1 cellular context compared by ENCODE assay signal in genomic region chr2:38375711-38376345, GRCh38.
TF ChIP-seq lines count a peak whose summit lies in the region.

No MANE protein-coding gene starts in this region.

TF ChIP-seq in K562, 482 proteins besides CTCF, POLR2A, EP300 and RAD21 (continued from another document):
- 0 out of 2 replicates have a peak, but pooled peaks have one; percentile 55 for TF ChIP-seq ZBTB40 (IDR thresholded peaks at IDR 0.05)
- no peak for TF ChIP-seq ZBTB40 (CRISPR knock-in tag; IDR thresholded peaks at IDR 0.05)
- TF ChIP-seq DPF2 (IDR thresholded peaks at IDR 0.05) = 0 out of 2 replicates have a peak, but pooled peaks have one; percentile 12
- TF ChIP-seq NRF1 (conservative IDR thresholded peaks at IDR 0.05 in 1 of 2, IDR thresholded peaks at IDR 0.05 in 1 of 2) = peak; percentile 4 to 37; a peak in 2 of 4 replicates
- peak; percentile 59 for TF ChIP-seq MEIS2 (IDR thresholded peaks at IDR 0.05; ENCODE audit: partially characterized antibody)
- TF ChIP-seq PCBP1 (IDR thresholded peaks at IDR 0.05; ENCODE audit: low read depth, low read length, poor library complexity, severe bottlenecking) = no peak
- 0 out of 2 replicates have a peak, but pooled peaks have one; percentile 34 for TF ChIP-seq CREM (IDR thresholded peaks at IDR 0.05; ENCODE audit: low read depth)
- no peak for TF ChIP-seq PBX2 (CRISPR knock-in tag; IDR thresholded peaks at IDR 0.05; ENCODE audit: low read depth)
- TF ChIP-seq PBX2 (tag; conservative IDR thresholded peaks at IDR 0.05; ENCODE audit: low read depth) = peak; percentile 47
- no peak for TF ChIP-seq XRCC5 (IDR thresholded peaks at IDR 0.05; ENCODE audit: low read depth, low read length)
- TF ChIP-seq BACH1 (tag; IDR thresholded peaks at IDR 0.05) = no peak
- no peak for TF ChIP-seq AFF1 (IDR thresholded peaks at IDR 0.05; ENCODE audit: low read depth in 1 of 2, partially characterized antibody in 2 of 2)
